In genomic region chr14:79483989-79484388, GRCh38 we compare ENCODE assay signal across 14 cellular contexts.
"Had no signal": no experiment of that assay in that cellular context is flagged by ENCODE, and none has a peak within 500 bp of the region (broad histone marks: within the 10 kb centered on the region; RNA-seq: fewer than 3 reads in every experiment).

No MANE protein-coding gene starts in this region.

- H3K27ac Mint-ChIP-seq: activated CD4-positive, alpha-beta T cell treated with anti-CD3 and anti-CD28 coated beads, Interleukin-2, amount 10 ng/mL, durations not matched to agents 24 days and 14 days; activated CD8-positive, alpha-beta T cell treated with anti-CD3 and anti-CD28 coated beads, Interleukin-2, amount 10 ng/mL, durations not matched to agents 7 days and 5 days; activated naive CD8-positive, alpha-beta T cell treated with anti-CD3 and anti-CD28 coated beads for 36 hours; natural killer cell treated with Interleukin-12 subunit alpha and Interleukin-12 subunit beta and Interleukin-15 and Interleukin-18, amount 100 ng/mL, for 72 hours; T-cell had no signal

- DNase-seq: activated CD4-positive, alpha-beta T cell treated with anti-CD3 and anti-CD28 coated beads, Interleukin-2, amount 10 ng/mL, durations not matched to agents 24 days and 14 days; activated CD8-positive, alpha-beta memory T cell treated with anti-CD3 and anti-CD28 coated beads, Interleukin-2, amount 50 U/mL, for 4 hours; activated CD8-positive, alpha-beta T cell treated with anti-CD3 and anti-CD28 coated beads, Interleukin-2, amount 10 ng/mL, durations not matched to agents 7 days and 5 days; activated effector memory CD4-positive, alpha-beta T cell treated with anti-CD3 and anti-CD28 coated beads, Interleukin-2, amount 50 U/mL, for 16 hours; activated naive CD8-positive, alpha-beta T cell treated with anti-CD3 and anti-CD28 coated beads for 36 hours; activated T-cell treated with anti-CD3 and anti-CD28 coated beads, Interleukin-2, amount 50 U/mL, for 48 hours; stomach; T-cell; T-helper 9 cell; testis; upper lobe of left lung had no signal

- ATAC-seq: activated CD8-positive, alpha-beta T cell treated with anti-CD3 and anti-CD28 coated beads, Interleukin-2, amount 10 ng/mL, durations not matched to agents 7 days and 5 days; esophagus mucosa; natural killer cell treated with Interleukin-12 subunit alpha and Interleukin-12 subunit beta and Interleukin-15 and Interleukin-18, amount 100 ng/mL, for 72 hours; sciatic nerve; T-cell had no signal

- H3K27me3 Mint-ChIP-seq: activated CD4-positive, alpha-beta T cell treated with anti-CD3 and anti-CD28 coated beads, Interleukin-2, amount 10 ng/mL, durations not matched to agents 24 days and 14 days; activated naive CD8-positive, alpha-beta T cell treated with anti-CD3 and anti-CD28 coated beads for 36 hours; natural killer cell treated with Interleukin-12 subunit alpha and Interleukin-12 subunit beta and Interleukin-15 and Interleukin-18, amount 100 ng/mL, for 72 hours; T-cell had no signal

- H3K4me1 Mint-ChIP-seq: activated CD4-positive, alpha-beta T cell treated with anti-CD3 and anti-CD28 coated beads, Interleukin-2, amount 10 ng/mL, durations not matched to agents 24 days and 14 days; activated naive CD8-positive, alpha-beta T cell treated with anti-CD3 and anti-CD28 coated beads for 36 hours; T-cell had no signal

- H3K4me3 Mint-ChIP-seq: activated CD4-positive, alpha-beta T cell treated with anti-CD3 and anti-CD28 coated beads, Interleukin-2, amount 10 ng/mL, durations not matched to agents 24 days and 14 days; activated CD8-positive, alpha-beta T cell treated with anti-CD3 and anti-CD28 coated beads, Interleukin-2, amount 10 ng/mL, durations not matched to agents 7 days and 5 days; activated naive CD8-positive, alpha-beta T cell treated with anti-CD3 and anti-CD28 coated beads for 36 hours; natural killer cell treated with Interleukin-12 subunit alpha and Interleukin-12 subunit beta and Interleukin-15 and Interleukin-18, amount 100 ng/mL, for 72 hours; T-cell had no signal

- H3K36me3 Mint-ChIP-seq: activated naive CD8-positive, alpha-beta T cell treated with anti-CD3 and anti-CD28 coated beads for 36 hours; natural killer cell treated with Interleukin-12 subunit alpha and Interleukin-12 subunit beta and Interleukin-15 and Interleukin-18, amount 100 ng/mL, for 72 hours; T-cell had no signal
